Comparison of ENCODE assay signal across 1 cellular context in genomic region chrX:149830192-149830873, GRCh38.
TF ChIP-seq lines count a peak whose summit lies in the region.

No MANE protein-coding gene starts in this region.

TF ChIP-seq in GM12878, 131 proteins besides CTCF, POLR2A, EP300 and RAD21:
- TF ChIP-seq, protein P1, sequence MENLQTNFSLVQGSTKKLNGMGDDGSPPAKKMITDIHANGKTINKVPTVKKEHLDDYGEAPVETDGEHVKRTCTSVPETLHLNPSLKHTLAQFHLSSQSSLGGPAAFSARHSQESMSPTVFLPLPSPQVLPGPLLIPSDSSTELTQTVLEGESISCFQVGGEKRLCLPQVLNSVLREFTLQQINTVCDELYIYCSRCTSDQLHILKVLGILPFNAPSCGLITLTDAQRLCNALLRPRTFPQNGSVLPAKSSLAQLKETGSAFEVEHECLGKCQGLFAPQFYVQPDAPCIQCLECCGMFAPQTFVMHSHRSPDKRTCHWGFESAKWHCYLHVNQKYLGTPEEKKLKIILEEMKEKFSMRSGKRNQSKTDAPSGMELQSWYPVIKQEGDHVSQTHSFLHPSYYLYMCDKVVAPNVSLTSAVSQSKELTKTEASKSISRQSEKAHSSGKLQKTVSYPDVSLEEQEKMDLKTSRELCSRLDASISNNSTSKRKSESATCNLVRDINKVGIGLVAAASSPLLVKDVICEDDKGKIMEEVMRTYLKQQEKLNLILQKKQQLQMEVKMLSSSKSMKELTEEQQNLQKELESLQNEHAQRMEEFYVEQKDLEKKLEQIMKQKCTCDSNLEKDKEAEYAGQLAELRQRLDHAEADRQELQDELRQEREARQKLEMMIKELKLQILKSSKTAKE (IDR thresholded peaks at IDR 0.05; ENCODE audit: low read depth, poor library complexity, severe bottlenecking): no peak
- peak; percentile 59; the same call in 1 of the 2 replicates for TF ChIP-seq EED (IDR thresholded peaks at IDR 0.05; ENCODE audit: low read depth)
- no peak for TF ChIP-seq SREBF1 (IDR thresholded peaks at IDR 0.05; ENCODE audit: low read length)
- peak; percentile 64 to 71 for TF ChIP-seq IKZF2 (IDR thresholded peaks at IDR 0.05)
- TF ChIP-seq SUPT20H (IDR thresholded peaks at IDR 0.05; ENCODE audit: borderline replicate concordance, control insufficient read depth, low read depth, low read length): no peak
- peak; percentile 52; the same call in 1 of the 2 replicates for TF ChIP-seq IKZF1 (conservative IDR thresholded peaks at IDR 0.05)
- TF ChIP-seq CBX5 (IDR thresholded peaks at IDR 0.05; ENCODE audit: low read depth): no peak
- TF ChIP-seq RELA (IDR thresholded peaks at IDR 0.05; ENCODE audit: borderline replicate concordance, partially characterized antibody): no peak
- TF ChIP-seq ZBTB11 (CRISPR knock-in tag; IDR thresholded peaks at IDR 0.05): no peak
- TF ChIP-seq BCL3 (IDR thresholded peaks at IDR 0.05; ENCODE audit: borderline replicate concordance, insufficient read depth, low read depth, low read length, poor library complexity, severe bottlenecking): no peak
- TF ChIP-seq ZNF24 (IDR thresholded peaks at IDR 0.05): no peak
- no peak for TF ChIP-seq RUNX3 (IDR thresholded peaks at IDR 0.05; ENCODE audit: low read length)
- no peak for TF ChIP-seq SMARCA5 (IDR thresholded peaks at IDR 0.05)
- TF ChIP-seq YBX1 (IDR thresholded peaks at IDR 0.05): 0 out of 2 replicates have a peak, but pooled peaks have one; percentile 37
- TF ChIP-seq, protein P2, sequence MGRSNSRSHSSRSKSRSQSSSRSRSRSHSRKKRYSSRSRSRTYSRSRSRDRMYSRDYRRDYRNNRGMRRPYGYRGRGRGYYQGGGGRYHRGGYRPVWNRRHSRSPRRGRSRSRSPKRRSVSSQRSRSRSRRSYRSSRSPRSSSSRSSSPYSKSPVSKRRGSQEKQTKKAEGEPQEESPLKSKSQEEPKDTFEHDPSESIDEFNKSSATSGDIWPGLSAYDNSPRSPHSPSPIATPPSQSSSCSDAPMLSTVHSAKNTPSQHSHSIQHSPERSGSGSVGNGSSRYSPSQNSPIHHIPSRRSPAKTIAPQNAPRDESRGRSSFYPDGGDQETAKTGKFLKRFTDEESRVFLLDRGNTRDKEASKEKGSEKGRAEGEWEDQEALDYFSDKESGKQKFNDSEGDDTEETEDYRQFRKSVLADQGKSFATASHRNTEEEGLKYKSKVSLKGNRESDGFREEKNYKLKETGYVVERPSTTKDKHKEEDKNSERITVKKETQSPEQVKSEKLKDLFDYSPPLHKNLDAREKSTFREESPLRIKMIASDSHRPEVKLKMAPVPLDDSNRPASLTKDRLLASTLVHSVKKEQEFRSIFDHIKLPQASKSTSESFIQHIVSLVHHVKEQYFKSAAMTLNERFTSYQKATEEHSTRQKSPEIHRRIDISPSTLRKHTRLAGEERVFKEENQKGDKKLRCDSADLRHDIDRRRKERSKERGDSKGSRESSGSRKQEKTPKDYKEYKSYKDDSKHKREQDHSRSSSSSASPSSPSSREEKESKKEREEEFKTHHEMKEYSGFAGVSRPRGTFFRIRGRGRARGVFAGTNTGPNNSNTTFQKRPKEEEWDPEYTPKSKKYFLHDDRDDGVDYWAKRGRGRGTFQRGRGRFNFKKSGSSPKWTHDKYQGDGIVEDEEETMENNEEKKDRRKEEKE (IDR thresholded peaks at IDR 0.05): no peak
- TF ChIP-seq SIN3A (IDR thresholded peaks at IDR 0.05; ENCODE audit: low read depth, low read length): no peak
- no peak for TF ChIP-seq WRNIP1 (IDR thresholded peaks at IDR 0.05; ENCODE audit: borderline replicate concordance, low read depth, low read length)
- TF ChIP-seq MEF2B (IDR thresholded peaks at IDR 0.05; ENCODE audit: partially characterized antibody, poor library complexity, severe bottlenecking): peak; percentile 17
- 0 out of 2 replicates have a peak, but pooled peaks have one; percentile 34 for TF ChIP-seq NFIC (IDR thresholded peaks at IDR 0.05; ENCODE audit: low read depth, low read length)
- TF ChIP-seq DPF2 (IDR thresholded peaks at IDR 0.05): 0 out of 2 replicates have a peak, but pooled peaks have one; percentile 47
- TF ChIP-seq MTA2 (IDR thresholded peaks at IDR 0.05; ENCODE audit: low read depth): 0 out of 2 replicates have a peak, but pooled peaks have one; percentile 10
- no peak for TF ChIP-seq HDAC2 (IDR thresholded peaks at IDR 0.05)
- no peak for TF ChIP-seq NKRF (conservative IDR thresholded peaks at IDR 0.05)
- TF ChIP-seq CHD1 (IDR thresholded peaks at IDR 0.05; ENCODE audit: low read depth, low read length): no peak
- no peak for TF ChIP-seq SRF (IDR thresholded peaks at IDR 0.05; ENCODE audit: low read depth in 2 of 2, low read length in 2 of 2)
- no peak for TF ChIP-seq TCF3 (IDR thresholded peaks at IDR 0.05; ENCODE audit: borderline replicate concordance, insufficient read depth, low read depth, low read length)
- TF ChIP-seq, protein P3, sequence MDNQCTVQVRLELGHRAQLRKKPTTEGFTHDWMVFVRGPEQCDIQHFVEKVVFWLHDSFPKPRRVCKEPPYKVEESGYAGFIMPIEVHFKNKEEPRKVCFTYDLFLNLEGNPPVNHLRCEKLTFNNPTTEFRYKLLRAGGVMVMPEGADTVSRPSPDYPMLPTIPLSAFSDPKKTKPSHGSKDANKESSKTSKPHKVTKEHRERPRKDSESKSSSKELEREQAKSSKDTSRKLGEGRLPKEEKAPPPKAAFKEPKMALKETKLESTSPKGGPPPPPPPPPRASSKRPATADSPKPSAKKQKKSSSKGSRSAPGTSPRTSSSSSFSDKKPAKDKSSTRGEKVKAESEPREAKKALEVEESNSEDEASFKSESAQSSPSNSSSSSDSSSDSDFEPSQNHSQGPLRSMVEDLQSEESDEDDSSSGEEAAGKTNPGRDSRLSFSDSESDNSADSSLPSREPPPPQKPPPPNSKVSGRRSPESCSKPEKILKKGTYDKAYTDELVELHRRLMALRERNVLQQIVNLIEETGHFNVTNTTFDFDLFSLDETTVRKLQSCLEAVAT (IDR thresholded peaks at IDR 0.05): peak; percentile 80
- no peak for TF ChIP-seq NFYA (IDR thresholded peaks at IDR 0.05; ENCODE audit: borderline replicate concordance, low read depth, low read length)
- TF ChIP-seq RFX5 (IDR thresholded peaks at IDR 0.05; ENCODE audit: low read depth, low read length): no peak
- TF ChIP-seq CBFB (IDR thresholded peaks at IDR 0.05; ENCODE audit: low read depth): no peak
- TF ChIP-seq RAD51 (IDR thresholded peaks at IDR 0.05): no peak
- TF ChIP-seq NBN (IDR thresholded peaks at IDR 0.05): peak; percentile 56; the same call in 1 of the 2 replicates
- 0 out of 2 replicates have a peak, but pooled peaks have one; percentile 70 for TF ChIP-seq RELB (IDR thresholded peaks at IDR 0.05; ENCODE audit: low read depth)
- no peak for TF ChIP-seq CHD4 (IDR thresholded peaks at IDR 0.05)
